ENCODE assay signal across 8 cellular contexts in genomic region chr16:89330177-89330856, GRCh38.
A peak's percentile ranks its signal among the peaks of the same experiment; 100 is the strongest.
DNase-seq lines count a peak whose midpoint lies in the region; ATAC-seq, FAIRE-seq and TF ChIP-seq lines count a peak whose summit lies in the region.

No MANE protein-coding gene starts in this region.

- no peak for TF ChIP-seq RAD21 in GM12878 (IDR thresholded peaks at IDR 0.05; ENCODE audit: insufficient read depth, low read depth, low read length)

- FAIRE-seq in GM12878 (lab: Jason Lieb, UNC): no peak

- no TSS peak for BruUV-seq in GM12878 (replicated peaks; lab: Mats Ljungman, UMichigan)

- peaks cover 12% of the 10 kb centered on the region for H3K36me3 Mint-ChIP-seq in CD4-positive, alpha-beta T cell (ENCODE audit: low read depth)
- peaks cover 7% of the 10 kb centered on the region for H3K36me3 Mint-ChIP-seq in nephron progenitor cell (ENCODE audit: low read depth)

- H3K4me3 Mint-ChIP-seq in CD4-positive, alpha-beta T cell: peak overlapping the region; percentile 10
- H3K4me3 Mint-ChIP-seq in nephron progenitor cell: no peak overlapping the region

- WGBS in GM12878 (ENCODE audit: insufficient coverage, insufficient replicate concordance, low lambda C conversion rate, missing lambda C conversion rate): 85% methylated on average over 18 of the region's 25 CpGs

- H3K9me3 Mint-ChIP-seq in CD4-positive, alpha-beta T cell: no peaks in the 10 kb centered on the region
- H3K9me3 Mint-ChIP-seq in nephron progenitor cell: no peaks in the 10 kb centered on the region

- no peak overlapping the region for H3K9ac ChIP-seq in GM12878 (ENCODE audit: control insufficient read depth, insufficient read depth, low read length)

- H4K20me1 ChIP-seq in GM12878 (ENCODE audit: control insufficient read depth, insufficient read depth): peaks cover 16% of the 10 kb centered on the region

- H2AFZ ChIP-seq in GM12878 (ENCODE audit: control insufficient read depth, low read depth, low read length): no peak overlapping the region

- RAD21 ChIA-PET in GM12878 (lab: Charles Lee; ENCODE audit: unreplicated experiment): no interaction called here

- peak; percentile 67 for ATAC-seq in CD4-positive, alpha-beta T cell (ENCODE audit: poor library complexity)
- no peak for ATAC-seq in GM12878
- peak; percentile 16 to 37 for ATAC-seq in lower lobe of right lung
- no peak for ATAC-seq in GM21529 (IDR thresholded peaks at IDR 0.05; ENCODE audit: unreplicated experiment)
- no peak for ATAC-seq in GM18498 (IDR thresholded peaks at IDR 0.05; ENCODE audit: unreplicated experiment)

- H3K4me1 Mint-ChIP-seq in CD4-positive, alpha-beta T cell (ENCODE audit: low read depth): peaks cover 84% of the 10 kb centered on the region
- H3K4me1 Mint-ChIP-seq in nephron progenitor cell: peaks cover 71% of the 10 kb centered on the region

- no peak for TF ChIP-seq CTCF in CD4-positive, alpha-beta T cell (IDR thresholded peaks at IDR 0.05)
- TF ChIP-seq CTCF in GM12878 (IDR thresholded peaks at IDR 0.05 in 2 of 3, conservative IDR thresholded peaks at IDR 0.05 in 1 of 3; ENCODE audit: control insufficient read depth in 2 of 3, extremely low read depth in 1 of 3, insufficient read depth in 1 of 3, low read depth in 3 of 3, low read length in 3 of 3): no peak
- no peak for TF ChIP-seq CTCF in lower lobe of right lung (IDR thresholded peaks at IDR 0.05)
- no peak for TF ChIP-seq CTCF in nephron progenitor cell (IDR thresholded peaks at IDR 0.05)

- peaks cover 39% of the 10 kb centered on the region for H3K4me1 ChIP-seq in GM12878 (ENCODE audit: control insufficient read depth, insufficient read depth, low read length)
- peaks cover 69% of the 10 kb centered on the region for H3K4me1 ChIP-seq in lower lobe of right lung

- no peak for TF ChIP-seq EP300 in GM12878 (IDR thresholded peaks at IDR 0.05; ENCODE audit: borderline replicate concordance in 1 of 2, control insufficient read depth in 1 of 2, low read depth in 2 of 2, low read length in 2 of 2)

- H3K4me3 ChIP-seq in GM12878 (no peak overlapping the region), lower lobe of right lung (no peak overlapping the region)

- SMC1A ChIA-PET in GM12878 (lab: Charles Lee; ENCODE audit: uncharacterized antibody, unreplicated experiment): no interaction called here

- peak overlapping the region; percentile 80 for H3K27ac Mint-ChIP-seq in CD4-positive, alpha-beta T cell
- no peak overlapping the region for H3K27ac Mint-ChIP-seq in nephron progenitor cell

- peak overlapping the region; percentile 60 for H3K27ac ChIP-seq in CD4-positive, alpha-beta T cell (ENCODE audit: low read depth, low read length)
- no peak overlapping the region for H3K27ac ChIP-seq in GM12878 (ENCODE audit: control insufficient read depth, insufficient read depth)
- H3K27ac ChIP-seq in lower lobe of right lung: peak overlapping the region; percentile 68

- peak; percentile 35; the same call in 1 of the 2 replicates for TF ChIP-seq POLR2A in GM12878 (IDR thresholded peaks at IDR 0.05; ENCODE audit: low read depth, low read length)

- intact Hi-C loops in CD4-positive, alpha-beta T cell (cut with DNase I, micrococcal nuclease): loop anchor here (2.0 to 10.0 kb wide), 4 partner anchors 14 to 314 kb away; no protein-coding TSS in a partner anchor
- intact Hi-C loops in GM12878 (cut with micrococcal nuclease; ENCODE audit: unreplicated experiment): loop anchor here (5.0 kb wide), 2 partner anchors 157 to 177 kb away; partner anchors contain the start of gene SPG7
- intact Hi-C loops in lower lobe of right lung (cut with DNase I): no loop called here

- peak in 2 of 10 experiments; percentile 32 to 51 for DNase-seq in CD4-positive, alpha-beta T cell
- DNase-seq in NCI-H1105 treated with DMSO at 0.1 percent for 48 hours (lab: John Stamatoyannopoulos, UW) (peak; percentile 12), GM12878 (ENCODE audit: low read depth, low spot score) (no peak), lower lobe of right lung (peak; percentile 59), nephron progenitor cell (no peak)
- no peak for DNase-seq in stimulated activated CD4-positive, alpha-beta T cell treated with anti-CD3 and anti-CD28 coated beads, Interleukin-12 subunit alpha, Interleukin-12 subunit beta, amount 100 ng/mL, for 4 hours

- H3K4me2 ChIP-seq in GM12878 (ENCODE audit: control insufficient read depth, insufficient read depth): no peak overlapping the region

- no peaks in the 10 kb centered on the region for H3K9me3 ChIP-seq in CD4-positive, alpha-beta T cell (ENCODE audit: control insufficient read depth, low read length)
- H3K9me3 ChIP-seq in GM12878 (replicated peaks; ENCODE audit: control insufficient read depth, insufficient read depth, low read length) (no peaks in the 10 kb centered on the region), lower lobe of right lung (no peaks in the 10 kb centered on the region)

- CTCF ChIA-PET in CD4-positive, alpha-beta T cell (lab: Charles Lee): interaction anchor here (1.4 kb wide), 1 partner anchor 14 kb away, joined by 3 read pairs; no protein-coding TSS in a partner anchor
- CTCF ChIA-PET in GM12878 (lab: Yijun Ruan, JAX): no interaction called here

- H3K79me2 ChIP-seq in GM12878 (ENCODE audit: control insufficient read depth, insufficient read depth, low read length): peaks cover 87% of the 10 kb centered on the region

- POLR2A ChIA-PET in CD4-positive, alpha-beta T cell (lab: Charles Lee): interaction anchor here (0.6 to 1.6 kb wide), 3 partner anchors 15 to 178 kb away, joined by 3 to 7 read pairs (median 3); partner anchors contain the start of gene SPG7
- POLR2A ChIA-PET in GM12878 (lab: Charles Lee): interaction anchor here (0.6 kb wide), 1 partner anchor 134 kb away, joined by 3 read pairs; no protein-coding TSS in a partner anchor

- in situ Hi-C loops in GM12878 (cut with MboI): loop anchor here (5.0 kb wide), 1 partner anchor 227 kb away; no protein-coding TSS in a partner anchor

- no peaks in the 10 kb centered on the region for H3K27me3 ChIP-seq in CD4-positive, alpha-beta T cell (ENCODE audit: control insufficient read depth, insufficient read depth, low read length)
- H3K27me3 ChIP-seq in GM12878 (replicated peaks in 1 of 2; ENCODE audit: control insufficient read depth in 2 of 2, insufficient read depth in 2 of 2, low read length in 1 of 2) (no peaks in the 10 kb centered on the region), lower lobe of right lung (ENCODE audit: low read depth) (no peaks in the 10 kb centered on the region)

- H3K27me3 Mint-ChIP-seq in CD4-positive, alpha-beta T cell: no peaks in the 10 kb centered on the region
- no peaks in the 10 kb centered on the region for H3K27me3 Mint-ChIP-seq in nephron progenitor cell (ENCODE audit: low read depth, poor library complexity)

- no peaks in the 10 kb centered on the region; a peak in 2 of 4 replicates for H3K36me3 ChIP-seq in GM12878 (ENCODE audit: control insufficient read depth in 2 of 2, insufficient read depth in 2 of 2, low read length in 1 of 2)
- no peaks in the 10 kb centered on the region for H3K36me3 ChIP-seq in lower lobe of right lung

TF ChIP-seq in GM12878, 131 proteins besides CTCF, POLR2A, EP300 and RAD21:
- TF ChIP-seq ETV6 (conservative IDR thresholded peaks at IDR 0.05 in 1 of 2, IDR thresholded peaks at IDR 0.05 in 1 of 2; ENCODE audit: borderline replicate concordance in 1 of 2, low read depth in 1 of 2) (peak in 1 of 2 experiments; percentile 36; a peak in 1 of 4 replicates), TBL1XR1 (IDR thresholded peaks at IDR 0.05; ENCODE audit: low read depth, low read length) (no peak), EGR1 (IDR thresholded peaks at IDR 0.05; ENCODE audit: borderline replicate concordance in 1 of 2, low read depth in 2 of 2, low read length in 2 of 2) (no peak)
TF ChIP-seq in GM12878: peak in this region for 1.

Comparison
In these comparisons a context has a peak if more than half of its experiments do, and no peak if none do; other contexts are left out.
1. ATAC-seq: peak in CD4-positive, alpha-beta T cell (single experiment) and lower lobe of right lung (2 of 2); none in GM12878 (single experiment), GM21529 (single experiment) and GM18498 (single experiment).
2. DNase-seq: peak in NCI-H1105 treated with DMSO at 0.1 percent for 48 hours (single experiment) and lower lobe of right lung (single experiment); none in GM12878 (single experiment), nephron progenitor cell (single experiment) and stimulated activated CD4-positive, alpha-beta T cell treated with anti-CD3 and anti-CD28 coated beads, Interleukin-12 subunit alpha, Interleukin-12 subunit beta, amount 100 ng/mL, for 4 hours (single experiment).